8 cellular contexts compared by ENCODE assay signal in the genomic region with DNA sequence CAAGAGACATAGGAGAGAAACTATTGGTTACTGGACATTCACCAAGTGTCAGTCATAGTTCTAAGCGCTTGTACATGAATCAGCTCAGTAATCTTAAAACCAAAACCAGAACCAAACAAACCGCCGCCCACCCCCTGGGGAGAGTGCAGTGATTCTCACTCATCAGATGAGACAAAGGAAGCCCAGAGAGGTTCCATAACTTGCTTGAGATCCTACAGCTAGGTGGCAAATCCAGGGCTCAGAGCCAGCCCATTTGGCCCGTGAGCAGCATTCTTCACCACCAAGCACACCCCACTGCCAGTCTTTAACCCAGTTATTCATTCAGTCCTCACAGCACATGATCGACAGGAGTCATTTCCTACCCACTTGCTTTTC.
A peak's percentile ranks its signal among the peaks of the same experiment; 100 is the strongest.
DNase-seq lines count a peak whose midpoint lies in the region; ATAC-seq lines count a peak whose summit lies in the region.

No MANE protein-coding gene starts in this region.

- ATAC-seq in GM21515 (IDR thresholded peaks at IDR 0.05; ENCODE audit: unreplicated experiment), result peak; percentile 81
- ATAC-seq in activated CD4-positive, CD25-positive, alpha-beta regulatory T cell treated with anti-CD3 and anti-CD28 coated beads, Interleukin-2, amount 50 U/mL, for 24 hours, result peak; percentile 84 to 86

- H3K9ac ChIP-seq in ES-I3 (ENCODE audit: low read depth, low read length) (peak overlapping the region; percentile 64; the same call in 1 of the 2 replicates), mucosa of rectum (ENCODE audit: low read depth in 1 of 2, low read length in 2 of 2) (peak overlapping the region; percentile 65 to 71)

- H3K4me3 ChIP-seq in mucosa of rectum (ENCODE audit: low read length in 2 of 2), result peak overlapping the region; percentile 66 to 67

- H3K9me3 ChIP-seq in ES-I3 (ENCODE audit: control insufficient read depth, insufficient read depth, low read length) (no peaks in the 10 kb centered on the region), mucosa of rectum (ENCODE audit: control insufficient read depth in 2 of 2, low read length in 2 of 2) (no peaks in the 10 kb centered on the region)

- H3K4me1 ChIP-seq in ES-I3 (ENCODE audit: insufficient read depth, low read length), result peaks cover 8% of the 10 kb centered on the region; the same call in 1 of the 2 replicates
- H3K4me1 ChIP-seq in mucosa of rectum (ENCODE audit: control insufficient read depth in 2 of 2, insufficient read depth in 2 of 2, low read length in 2 of 2), result peaks cover 15 to 18% of the 10 kb centered on the region in 2 donors

- no peaks in the 10 kb centered on the region for H3K27me3 ChIP-seq in mucosa of rectum (ENCODE audit: control insufficient read depth in 2 of 2, insufficient read depth in 2 of 2, low read length in 2 of 2)

- DNase-seq in HS-5 (ENCODE audit: low read depth), result peak; percentile 59
- peak; percentile 61 for DNase-seq in stimulated activated CD8-positive, alpha-beta memory T cell treated with anti-CD3 and anti-CD28 coated beads, Interleukin-7, amount 100 ng/mL, for 24 hours (ENCODE audit: low read depth)
- no peak for DNase-seq in Ammon's horn (ENCODE audit: low spot score)

- H3K27ac ChIP-seq in cingulate gyrus (ENCODE audit: low read depth, low read length) (peak overlapping the region; percentile 39), mucosa of rectum (ENCODE audit: low read depth in 2 of 2, low read length in 2 of 2) (peak overlapping the region; percentile 66 to 91)

- H3K36me3 ChIP-seq in ES-I3 (ENCODE audit: insufficient read depth, low read length), result no peaks in the 10 kb centered on the region; the same call in 1 of the 2 replicates
- H3K36me3 ChIP-seq in mucosa of rectum (ENCODE audit: control insufficient read depth in 2 of 2, insufficient read depth in 2 of 2, low read length in 2 of 2), result no peaks in the 10 kb centered on the region
